In the genomic region with DNA sequence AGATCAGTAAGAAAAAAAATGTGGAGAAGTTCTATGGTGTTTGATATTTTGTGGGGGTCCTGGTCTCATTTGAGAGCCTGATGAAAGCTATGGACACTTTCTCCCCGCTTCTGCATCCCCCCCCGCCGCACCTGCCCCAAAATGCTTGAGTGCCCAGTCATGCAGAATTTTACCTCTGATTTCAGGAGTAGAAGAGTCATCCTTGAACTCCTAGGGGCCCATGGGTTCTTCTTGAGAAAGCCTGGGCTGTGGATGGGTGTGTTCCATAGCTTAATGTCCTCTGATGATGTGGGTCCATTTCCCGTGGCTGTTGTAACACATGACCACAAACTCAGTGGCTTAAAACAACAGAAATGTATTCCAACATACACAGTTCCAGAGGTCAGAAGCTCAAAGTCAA, we compare ENCODE assay signal across 17 cellular contexts.
"Had no signal": no experiment of that assay in that cellular context is flagged by ENCODE, and none has a peak within 500 bp of the region (broad histone marks: within the 10 kb centered on the region; RNA-seq: fewer than 3 reads in every experiment).

No MANE protein-coding gene starts in this region.

- ATAC-seq: activated CD4-positive, alpha-beta T cell treated with anti-CD3 and anti-CD28 coated beads for 36 hours; activated CD8-positive, alpha-beta memory T cell treated with anti-CD3 and anti-CD28 coated beads, Interleukin-2, amount 10 ng/mL, durations not matched to agents 7 days and 5 days; activated CD8-positive, alpha-beta T cell treated with anti-CD3 and anti-CD28 coated beads for 36 hours; body of pancreas; left lobe of liver; pancreas; psoas muscle; right cardiac atrium; stimulated activated naive CD8-positive, alpha-beta T cell treated with anti-CD3 and anti-CD28 coated beads, Interleukin-15, amount 100 ng/mL, for 72 hours had no signal

- H3K27me3 Mint-ChIP-seq: activated CD4-positive, alpha-beta T cell treated with anti-CD3 and anti-CD28 coated beads for 36 hours; activated CD8-positive, alpha-beta memory T cell treated with anti-CD3 and anti-CD28 coated beads, Interleukin-2, amount 10 ng/mL, durations not matched to agents 7 days and 5 days; activated CD8-positive, alpha-beta T cell treated with anti-CD3 and anti-CD28 coated beads for 36 hours; activated naive CD4-positive, alpha-beta T cell treated with anti-CD3 and anti-CD28 coated beads, Interleukin-2, amount 10 ng/mL, durations not matched to agents 7 days and 5 days; stimulated activated naive CD8-positive, alpha-beta T cell treated with anti-CD3 and anti-CD28 coated beads, Interleukin-15, amount 100 ng/mL, for 72 hours had no signal

- H3K4me1 ChIP-seq: body of pancreas, pancreas, psoas muscle, tibial nerve had no signal

- H3K36me3 ChIP-seq: pancreas, tibial nerve had no signal

- H3K9me3 ChIP-seq: body of pancreas, pancreas, psoas muscle, tibial nerve had no signal

- DNase-seq: activated CD4-positive, alpha-beta T cell treated with anti-CD3 and anti-CD28 coated beads for 36 hours; activated CD8-positive, alpha-beta memory T cell treated with anti-CD3 and anti-CD28 coated beads, Interleukin-2, amount 10 ng/mL, durations not matched to agents 7 days and 5 days; activated CD8-positive, alpha-beta T cell treated with anti-CD3 and anti-CD28 coated beads for 36 hours; activated effector memory CD4-positive, alpha-beta T cell treated with anti-CD3 and anti-CD28 coated beads, Interleukin-2, amount 50 U/mL, for 16 hours; activated naive CD4-positive, alpha-beta T cell treated with anti-CD3 and anti-CD28 coated beads, Interleukin-2, amount 10 ng/mL, durations not matched to agents 7 days and 5 days; activated T-cell treated with anti-CD3 and anti-CD28 coated beads for 4 hours; body of pancreas; foreskin melanocyte; pancreas; psoas muscle; right cardiac atrium; stimulated activated CD4-positive, alpha-beta T cell treated with anti-CD3 and anti-CD28 coated beads, Interleukin-1b, Interleukin-23, amount 100 ng/mL, for 48 hours; stimulated activated naive CD8-positive, alpha-beta T cell treated with anti-CD3 and anti-CD28 coated beads, Interleukin-15, amount 100 ng/mL, for 72 hours had no signal

- H3K9me3 Mint-ChIP-seq: activated CD8-positive, alpha-beta T cell treated with anti-CD3 and anti-CD28 coated beads for 36 hours; activated naive CD4-positive, alpha-beta T cell treated with anti-CD3 and anti-CD28 coated beads, Interleukin-2, amount 10 ng/mL, durations not matched to agents 7 days and 5 days; nephron; stimulated activated naive CD8-positive, alpha-beta T cell treated with anti-CD3 and anti-CD28 coated beads, Interleukin-15, amount 100 ng/mL, for 72 hours had no signal

- H3K36me3 Mint-ChIP-seq: activated CD8-positive, alpha-beta memory T cell treated with anti-CD3 and anti-CD28 coated beads, Interleukin-2, amount 10 ng/mL, durations not matched to agents 7 days and 5 days; activated naive CD4-positive, alpha-beta T cell treated with anti-CD3 and anti-CD28 coated beads, Interleukin-2, amount 10 ng/mL, durations not matched to agents 7 days and 5 days had no signal

- H3K27me3 ChIP-seq: body of pancreas, pancreas, tibial nerve had no signal

- H3K4me3 ChIP-seq: body of pancreas, lung, pancreas, psoas muscle, tibial nerve had no signal

- H3K27ac ChIP-seq: body of pancreas, pancreas, psoas muscle, tibial nerve had no signal

- H3K4me3 Mint-ChIP-seq: activated CD4-positive, alpha-beta T cell treated with anti-CD3 and anti-CD28 coated beads for 36 hours; activated CD8-positive, alpha-beta memory T cell treated with anti-CD3 and anti-CD28 coated beads, Interleukin-2, amount 10 ng/mL, durations not matched to agents 7 days and 5 days; activated CD8-positive, alpha-beta T cell treated with anti-CD3 and anti-CD28 coated beads for 36 hours; activated naive CD4-positive, alpha-beta T cell treated with anti-CD3 and anti-CD28 coated beads, Interleukin-2, amount 10 ng/mL, durations not matched to agents 7 days and 5 days; nephron; stimulated activated naive CD8-positive, alpha-beta T cell treated with anti-CD3 and anti-CD28 coated beads, Interleukin-15, amount 100 ng/mL, for 72 hours had no signal

- H3K27ac Mint-ChIP-seq: activated CD4-positive, alpha-beta T cell treated with anti-CD3 and anti-CD28 coated beads for 36 hours; activated CD8-positive, alpha-beta memory T cell treated with anti-CD3 and anti-CD28 coated beads, Interleukin-2, amount 10 ng/mL, durations not matched to agents 7 days and 5 days; activated CD8-positive, alpha-beta T cell treated with anti-CD3 and anti-CD28 coated beads for 36 hours; activated naive CD4-positive, alpha-beta T cell treated with anti-CD3 and anti-CD28 coated beads, Interleukin-2, amount 10 ng/mL, durations not matched to agents 7 days and 5 days; stimulated activated naive CD8-positive, alpha-beta T cell treated with anti-CD3 and anti-CD28 coated beads, Interleukin-15, amount 100 ng/mL, for 72 hours had no signal
